Comparison of ENCODE assay signal across 9 cellular contexts in the genomic region with DNA sequence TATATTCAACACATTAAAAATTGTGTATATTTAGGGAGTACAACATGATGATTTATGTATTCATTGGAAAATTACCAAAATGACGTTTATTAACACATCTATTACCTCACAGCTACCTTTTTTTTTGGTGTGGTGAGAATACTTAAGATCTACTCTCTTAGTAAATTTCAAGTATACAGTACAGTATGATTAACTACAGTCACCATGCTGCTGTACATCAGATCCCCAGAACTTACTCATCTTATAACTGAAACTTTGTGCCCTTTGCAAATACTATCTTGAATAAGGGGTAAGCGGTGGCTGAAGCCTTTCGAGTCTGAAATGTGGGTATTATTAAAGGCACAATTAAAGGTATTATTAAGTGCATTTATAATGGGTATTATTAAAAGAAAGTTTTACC. TPM values are rescaled to one million over a fixed set of nuclear protein-coding genes. Genes with fewer than 3 reads are reported as not detected.
A peak's percentile ranks its signal among the peaks of the same experiment; 100 is the strongest.
DNase-seq lines count a peak whose midpoint lies in the region; ATAC-seq and TF ChIP-seq lines count a peak whose summit lies in the region.
"Had no signal": no experiment of that assay in that cellular context is flagged by ENCODE, and none has a peak within 500 bp of the region (broad histone marks: within the 10 kb centered on the region; RNA-seq: fewer than 3 reads in every experiment).

No MANE protein-coding gene starts in this region.

- CTCF ChIA-PET in IMR-90 (lab: Yijun Ruan, JAX): interaction anchor here (1.1 kb wide), 1 partner anchor 432 kb away, joined by 3 read pairs; no protein-coding TSS in a partner anchor

- H3K9me3 Mint-ChIP-seq in CD4-positive, CD25-positive, alpha-beta regulatory T cell: peaks cover 0 to 3% (median 0%) of the 10 kb centered on the region in 7 donors
- no peaks in the 10 kb centered on the region for H3K9me3 Mint-ChIP-seq in central memory CD8-positive, alpha-beta T cell

- H3K27ac ChIP-seq in CD4-positive, CD25-positive, alpha-beta regulatory T cell (ENCODE audit: insufficient read depth, low read length, poor library complexity, severe bottlenecking): no peak overlapping the region
- H3K27ac ChIP-seq in IMR-90 (ENCODE audit: insufficient read depth, low read length) (no peak overlapping the region), neural cell (ENCODE audit: low read length) (no peak overlapping the region)

- no peaks in the 10 kb centered on the region for H3K36me3 Mint-ChIP-seq in CD4-positive, CD25-positive, alpha-beta regulatory T cell
- H3K36me3 Mint-ChIP-seq in central memory CD8-positive, alpha-beta T cell (ENCODE audit: insufficient read depth): no peaks in the 10 kb centered on the region

- no peak overlapping the region for H2AK9ac ChIP-seq in IMR-90 (replicated peaks; ENCODE audit: low read depth, low read length, poor library complexity)

- TF ChIP-seq EP300 in neural cell (conservative IDR thresholded peaks at IDR 0.05; ENCODE audit: poor library complexity, severe bottlenecking): no peak

- no peak overlapping the region for H2BK120ac ChIP-seq in IMR-90 (ENCODE audit: low read depth, low read length)

- no peak overlapping the region for H4K8ac ChIP-seq in IMR-90 (ENCODE audit: low read depth in 2 of 2, low read length in 2 of 2)

- H2AK5ac ChIP-seq in IMR-90 (ENCODE audit: low read depth, low read length): no peak overlapping the region

- H3K9me3 ChIP-seq in CD4-positive, CD25-positive, alpha-beta regulatory T cell (ENCODE audit: control insufficient read depth in 2 of 2, low read length in 2 of 2): no peaks in the 10 kb centered on the region
- H3K9me3 ChIP-seq in IMR-90 (ENCODE audit: control insufficient read depth, insufficient read depth, low read length) (no peaks in the 10 kb centered on the region), neural cell (ENCODE audit: low read length) (no peaks in the 10 kb centered on the region)

- no peaks in the 10 kb centered on the region for H4K20me1 ChIP-seq in IMR-90 (ENCODE audit: insufficient read depth, low read length)
- no peaks in the 10 kb centered on the region for H4K20me1 ChIP-seq in neural cell (ENCODE audit: insufficient read depth)

- intact Hi-C loops in IMR-90 (cut with micrococcal nuclease): loop anchor here (5.0 kb wide), 1 partner anchor 141 kb away; the partner anchor contains the start of gene HDAC8

- H3K4me1 ChIP-seq in CD4-positive, CD25-positive, alpha-beta regulatory T cell (ENCODE audit: control insufficient read depth, insufficient read depth, low read length, poor library complexity, severe bottlenecking): no peaks in the 10 kb centered on the region
- no peaks in the 10 kb centered on the region for H3K4me1 ChIP-seq in IMR-90 (ENCODE audit: control insufficient read depth, insufficient read depth, low read length)

- no peak overlapping the region for H2BK5ac ChIP-seq in IMR-90 (ENCODE audit: low read depth, low read length, poor library complexity, severe bottlenecking)

- no CpG with 5 or more reads among the region's 3 CpGs for WGBS in IMR-90 (ENCODE audit: extremely low coverage in 2 of 2, insufficient read length in 1 of 2), 2 experiments

- H3K9me1 ChIP-seq in IMR-90 (ENCODE audit: insufficient read depth, low read length): 0 out of 2 replicates have a peak, but pooled peaks cover 3% of the 10 kb centered on the region

- H3K14ac ChIP-seq in IMR-90 (replicated peaks; ENCODE audit: low read depth, low read length): no peak overlapping the region

- no TSS peak for BruUV-seq in IMR-90 (replicated peaks; lab: Mats Ljungman, UMichigan)

- H2BK20ac ChIP-seq in IMR-90 (ENCODE audit: low read depth, low read length): no peak overlapping the region

- H3K56ac ChIP-seq in IMR-90 (ENCODE audit: extremely low read depth, insufficient read depth, low read length): no peak overlapping the region

- H2AFZ ChIP-seq in IMR-90 (replicated peaks; ENCODE audit: low read length, poor library complexity): no peak overlapping the region
- no peak overlapping the region for H2AFZ ChIP-seq in neural cell (ENCODE audit: low read depth, low read length)

- H3K9ac ChIP-seq in IMR-90 (ENCODE audit: low read depth, low read length) (no peak overlapping the region), neural cell (ENCODE audit: low read length) (no peak overlapping the region)

- TF ChIP-seq CTCF in IMR-90 (conservative IDR thresholded peaks at IDR 0.05; ENCODE audit: low read depth, low read length): no peak
- no peak for TF ChIP-seq CTCF in neural cell (IDR thresholded peaks at IDR 0.05; ENCODE audit: poor library complexity, severe bottlenecking)

- H3K79me2 ChIP-seq in neural cell (replicated peaks; ENCODE audit: insufficient read depth, low read length): no peaks in the 10 kb centered on the region

- H3K27me3 ChIP-seq in CD4-positive, CD25-positive, alpha-beta regulatory T cell (ENCODE audit: control insufficient read depth, insufficient read depth, low read length): peaks cover 5% of the 10 kb centered on the region
- no peaks in the 10 kb centered on the region for H3K27me3 ChIP-seq in IMR-90 (ENCODE audit: control insufficient read depth, insufficient read depth, low read length)
- no peaks in the 10 kb centered on the region for H3K27me3 ChIP-seq in neural cell (ENCODE audit: insufficient read depth, low read depth, low read length)

- H3K36me3 ChIP-seq in CD4-positive, CD25-positive, alpha-beta regulatory T cell (ENCODE audit: control insufficient read depth, insufficient read depth, low read length): no peaks in the 10 kb centered on the region
- no peaks in the 10 kb centered on the region for H3K36me3 ChIP-seq in IMR-90 (ENCODE audit: control insufficient read depth, insufficient read depth, low read length)
- no peaks in the 10 kb centered on the region for H3K36me3 ChIP-seq in neural cell (ENCODE audit: insufficient read depth, low read length)

- no peak overlapping the region for H3K23ac ChIP-seq in IMR-90 (ENCODE audit: low read depth, low read length)

- no peak overlapping the region for H3K4ac ChIP-seq in IMR-90 (ENCODE audit: low read depth, low read length)

- peaks cover 7% of the 10 kb centered on the region for H3K27me3 Mint-ChIP-seq in CD4-positive, CD25-positive, alpha-beta regulatory T cell
- peaks cover 12% of the 10 kb centered on the region for H3K27me3 Mint-ChIP-seq in central memory CD8-positive, alpha-beta T cell

- H4K5ac ChIP-seq in IMR-90 (ENCODE audit: low read depth, low read length): no peak overlapping the region

- TF ChIP-seq RAD21 in IMR-90 (IDR thresholded peaks at IDR 0.05; ENCODE audit: low read length): no peak
- TF ChIP-seq RAD21 in neural cell (conservative IDR thresholded peaks at IDR 0.05): no peak

- H3K27ac Mint-ChIP-seq in CD4-positive, CD25-positive, alpha-beta regulatory T cell: no peak overlapping the region
- peak overlapping the region; percentile 61 for H3K27ac Mint-ChIP-seq in central memory CD8-positive, alpha-beta T cell (ENCODE audit: low read depth)

- POLR2A ChIA-PET in IMR-90 (lab: Charles Lee; ENCODE audit: unreplicated experiment): no interaction called here

- peaks cover 0 to 8% (median 4%) of the 10 kb centered on the region in 4 donors for H3K4me1 Mint-ChIP-seq in CD4-positive, CD25-positive, alpha-beta regulatory T cell
- no peaks in the 10 kb centered on the region for H3K4me1 Mint-ChIP-seq in central memory CD8-positive, alpha-beta T cell

- ATAC-seq in CD4-positive, CD25-positive, alpha-beta regulatory T cell (ENCODE audit: low read depth in 2 of 2): no peak
- ATAC-seq in IMR-90 (ENCODE audit: low read depth) (no peak), HG03442 (IDR thresholded peaks at IDR 0.05; ENCODE audit: unreplicated experiment) (no peak), HG03097 (IDR thresholded peaks at IDR 0.05; ENCODE audit: low FRiP score, unreplicated experiment) (no peak), HG02885 (IDR thresholded peaks at IDR 0.05; ENCODE audit: poor library complexity, unreplicated experiment) (no peak)
- ATAC-seq in central memory CD8-positive, alpha-beta T cell (replicated peaks; ENCODE audit: extremely low read depth, poor library complexity, severe bottlenecking): no peak

- H3K4me3 ChIP-seq in CD4-positive, CD25-positive, alpha-beta regulatory T cell (ENCODE audit: low read depth, low read length): no peak overlapping the region
- H3K4me3 ChIP-seq in IMR-90 (ENCODE audit: insufficient read depth, low read depth, low read length) (no peak overlapping the region), neural cell (ENCODE audit: low read length) (peak overlapping the region; percentile 64)

- dilution Hi-C loops in IMR-90 (cut with HindIII; ENCODE audit: low sequenced_read_pairs, unreplicated experiment): no loop called here

- peak overlapping the region; percentile 25 to 84 (median 68) for H3K4me3 Mint-ChIP-seq in CD4-positive, CD25-positive, alpha-beta regulatory T cell
- peak overlapping the region; percentile 64 for H3K4me3 Mint-ChIP-seq in central memory CD8-positive, alpha-beta T cell

- peaks cover 0 to 3% of the 10 kb centered on the region in 2 experiments; a peak in 1 of 4 replicates for H3K79me1 ChIP-seq in IMR-90 (ENCODE audit: low read depth in 1 of 2, low read length in 2 of 2)

- in situ Hi-C loops in IMR-90 (cut with MboI; ENCODE audit: low sequenced_read_pairs): loop anchor here (10.0 kb wide), 2 partner anchors 108 to 138 kb away; partner anchors contain the start of gene HDAC8

- H3F3A ChIP-seq in neural cell (ENCODE audit: insufficient read depth, low read length, poor library complexity, severe bottlenecking): no peaks in the 10 kb centered on the region

- TF ChIP-seq POLR2A in IMR-90 (IDR thresholded peaks at IDR 0.05; ENCODE audit: low read depth, low read length): no peak

- no peak overlapping the region for H4K91ac ChIP-seq in IMR-90 (ENCODE audit: insufficient read depth, low read depth, low read length)

- H3K9me2 ChIP-seq in neural cell (ENCODE audit: insufficient read depth, low read length): no peaks in the 10 kb centered on the region

- H3K4me2 ChIP-seq in IMR-90 (ENCODE audit: low read depth, low read length): peak overlapping the region; percentile 95; the same call in 1 of the 2 replicates
- no peak overlapping the region for H3K4me2 ChIP-seq in neural cell (ENCODE audit: low read length)

- H2BK15ac ChIP-seq in IMR-90 (ENCODE audit: low read depth, low read length): no peak overlapping the region

- no peak for DNase-seq in CD4-positive, CD25-positive, alpha-beta regulatory T cell
- DNase-seq in IMR-90 (no peak), C1 segment of cervical spinal cord (lab: John Stamatoyannopoulos, UW) (no peak)
- DNase-seq in central memory CD8-positive, alpha-beta T cell (ENCODE audit: low spot score in 2 of 2): no peak
- DNase-seq: SIG-M5 had no signal

- no peak overlapping the region for H3K18ac ChIP-seq in IMR-90 (ENCODE audit: low read depth, low read length)

TF ChIP-seq in IMR-90, 13 proteins besides CTCF, POLR2A, EP300 and RAD21 (continues in another document):
- TF ChIP-seq FOS (IDR thresholded peaks at IDR 0.05; ENCODE audit: low read depth, low read length): no peak

RNA-seq across cellular contexts. Expression of gene PHKA1, which starts 1.0 kb away (rescaled TPM):
- 0.30 TPM for total RNA-seq in CD4-positive, CD25-positive, alpha-beta regulatory T cell
- polyA plus RNA-seq in CD4-positive, CD25-positive, alpha-beta regulatory T cell: under 1 TPM in 1 of 4 donors, not detected in 3; 0.08 TPM
- total RNA-seq in IMR-90 (2012; rRNA removed): 3.3 and 4.5 TPM in 2 replicates
- 2.3 and 2.7 TPM in 2 replicates for polyA plus RNA-seq in IMR-90 (2012; rRNA removed)
- polyA plus RNA-seq in IMR-90 (2012; cell fraction: cytosol; rRNA removed): 0.93 and 1.3 TPM in 2 replicates
- 1.7 and 4.4 TPM in 2 replicates for polyA plus RNA-seq in IMR-90 (2012; cell fraction: nucleus; rRNA removed; ENCODE audit: low replicate concordance)
- 2.7 and 3.8 TPM in 2 replicates for polyA plus RNA-seq in neural cell
- polyA minus RNA-seq in neural cell: 3.9 and 5.3 TPM in 2 replicates
